ENCODE assay signal across 30 cellular contexts in the genomic region with DNA sequence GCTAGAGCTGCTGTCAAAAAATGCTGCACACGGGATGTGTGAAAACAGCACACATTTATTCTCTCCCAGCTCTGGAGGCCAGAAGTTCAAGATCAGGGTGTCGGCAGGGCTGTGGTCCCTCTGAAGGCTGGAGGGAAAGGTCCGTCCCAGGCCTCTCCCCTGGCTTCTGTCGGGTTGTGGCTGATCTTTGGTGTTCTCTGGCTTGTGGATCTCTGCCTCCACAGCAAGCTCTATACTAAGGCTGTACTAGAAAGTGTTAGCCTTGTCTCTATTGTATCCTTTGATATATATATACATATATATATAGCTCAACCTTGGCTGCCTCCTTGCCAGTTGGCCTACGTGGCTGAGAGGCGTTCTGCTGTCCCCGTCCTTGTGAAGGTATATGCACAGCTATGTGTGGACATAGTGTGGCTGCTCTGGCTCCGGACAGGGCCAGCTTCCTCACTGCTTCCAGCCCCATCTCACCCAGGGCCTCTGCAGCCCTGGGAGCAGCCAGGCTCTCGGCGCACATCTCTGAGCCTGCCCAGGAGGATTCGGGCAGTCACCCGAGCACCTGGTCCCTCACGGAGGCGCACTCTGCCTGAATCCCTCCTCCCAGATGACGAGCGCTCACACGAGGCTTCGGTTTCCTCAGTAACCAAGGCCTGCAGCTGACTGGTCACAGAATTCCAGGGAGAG. TPM values are rescaled to one million over a fixed set of nuclear protein-coding genes. Genes with fewer than 3 reads are reported as not detected.
"Had no signal": no experiment of that assay in that cellular context is flagged by ENCODE, and none has a peak within 500 bp of the region (broad histone marks: within the 10 kb centered on the region; RNA-seq: fewer than 3 reads in every experiment).

No MANE protein-coding gene starts in this region.

- H3K4me1 ChIP-seq: colonic mucosa, esophagus muscularis mucosa, foreskin keratinocyte, gastroesophageal sphincter, parathyroid adenoma, tibial nerve, upper lobe of left lung had no signal

- H3K4me1 Mint-ChIP-seq: neural crest cell; stimulated activated memory B cell treated with anti-CD40 and anti-IgM and Interleukin-4, amounts not matched to agents 10 μg/mL and 1 μg/mL and 100 μg/mL, for 72 hours had no signal

- H3K9me3 Mint-ChIP-seq: dendritic cell treated with granulocyte-macrophage colony-stimulating factor and Interleukin-4, amounts not matched to agents 40 ng/mL and 50 ng/mL, for 4 days; stimulated activated naive CD8-positive, alpha-beta T cell treated with anti-CD3 and anti-CD28 coated beads, Interleukin-15, Interleukin-2, amounts not matched to agents 100 ng/mL and 50 ng/mL, for 24 hours had no signal

- H3K79me2 ChIP-seq: parathyroid adenoma had no signal

- H3K36me3 Mint-ChIP-seq: mesothelial cell of epicardium; stimulated activated memory B cell treated with anti-CD40 and anti-IgM and Interleukin-4, amounts not matched to agents 10 μg/mL and 1 μg/mL and 100 μg/mL, for 72 hours had no signal

- H2AFZ ChIP-seq: parathyroid adenoma had no signal

- H3K27me3 ChIP-seq: colonic mucosa, foreskin keratinocyte, gastroesophageal sphincter, neutrophil, right lobe of liver, tibial nerve had no signal

- H3K4me3 ChIP-seq: colonic mucosa, esophagus muscularis mucosa, gastroesophageal sphincter, heart left ventricle, mucosa of descending colon, right lobe of liver, thoracic aorta, tibial nerve, upper lobe of left lung had no signal

- ATAC-seq: foreskin keratinocyte; gastroesophageal sphincter; heart left ventricle; left lobe of liver; mucosa of descending colon; natural killer cell treated with Interleukin-12 subunit alpha and Interleukin-12 subunit beta and Interleukin-15 and Interleukin-18, amount 100 ng/mL, for 72 hours; right lobe of liver; stimulated activated memory B cell treated with anti-CD40 and anti-IgM and Interleukin-4, amounts not matched to agents 10 μg/mL and 1 μg/mL and 100 μg/mL, for 72 hours had no signal

- H3K9ac ChIP-seq: parathyroid adenoma had no signal

- H3K36me3 ChIP-seq: colonic mucosa, esophagus muscularis mucosa, gastroesophageal sphincter, heart left ventricle, neutrophil, right lobe of liver, thoracic aorta, tibial nerve, upper lobe of left lung had no signal

- H3K27ac ChIP-seq: colonic mucosa, esophagus muscularis mucosa, foreskin keratinocyte, gastroesophageal sphincter, heart left ventricle, neutrophil, parathyroid adenoma, right lobe of liver, thoracic aorta, tibial nerve, upper lobe of left lung had no signal

- H3K27ac Mint-ChIP-seq: dendritic cell treated with granulocyte-macrophage colony-stimulating factor and Interleukin-4, amounts not matched to agents 40 ng/mL and 50 ng/mL, for 4 days; mesothelial cell of epicardium; natural killer cell treated with Interleukin-12 subunit alpha and Interleukin-12 subunit beta and Interleukin-15 and Interleukin-18, amount 100 ng/mL, for 72 hours; progenitor cell of endocrine pancreas; stimulated activated memory B cell treated with anti-CD40 and anti-IgM and Interleukin-4, amounts not matched to agents 10 μg/mL and 1 μg/mL and 100 μg/mL, for 72 hours; stimulated activated naive CD8-positive, alpha-beta T cell treated with anti-CD3 and anti-CD28 coated beads, Interleukin-15, Interleukin-2, amounts not matched to agents 100 ng/mL and 50 ng/mL, for 24 hours had no signal

- H3K9me3 ChIP-seq: colonic mucosa, gastroesophageal sphincter, mucosa of descending colon, neutrophil, right lobe of liver, thoracic aorta had no signal

- DNase-seq: colonic mucosa; effector CD8-positive, alpha-beta T cell; foreskin keratinocyte; hippocampal formation; kidney glomerular epithelial cell; mesenchymal stem cell; mucosa of descending colon; naive B cell; stimulated activated CD4-positive, alpha-beta T cell treated with anti-CD3 and anti-CD28 coated beads, Interleukin-4, amount 100 ng/mL, for 4 hours; upper lobe of left lung had no signal

- H3K4me3 Mint-ChIP-seq: dendritic cell treated with granulocyte-macrophage colony-stimulating factor and Interleukin-4, amounts not matched to agents 40 ng/mL and 50 ng/mL, for 4 days; mesothelial cell of epicardium; naive B cell; natural killer cell treated with Interleukin-12 subunit alpha and Interleukin-12 subunit beta and Interleukin-15 and Interleukin-18, amount 100 ng/mL, for 72 hours; neural crest cell; stimulated activated memory B cell treated with anti-CD40 and anti-IgM and Interleukin-4, amounts not matched to agents 10 μg/mL and 1 μg/mL and 100 μg/mL, for 72 hours; stimulated activated naive CD8-positive, alpha-beta T cell treated with anti-CD3 and anti-CD28 coated beads, Interleukin-15, Interleukin-2, amounts not matched to agents 100 ng/mL and 50 ng/mL, for 24 hours had no signal

RNA-seq across cellular contexts. Expression of a gene that starts 14.9 kb away (rescaled TPM):
- total RNA-seq: endothelial cell of umbilical vein; esophagus muscularis mucosa; fibroblast of lung; gastroesophageal sphincter; mucosa of descending colon; natural killer cell treated with Interleukin-12 subunit alpha and Interleukin-12 subunit beta and Interleukin-15 and Interleukin-18, amount 100 ng/mL, for 72 hours; skeletal muscle tissue; thoracic aorta; tibial nerve had no signal
- polyA plus RNA-seq: fibroblast of lung had no signal

RNA-seq across cellular contexts. Expression of a gene that starts 41.5 kb away (rescaled TPM):
- total RNA-seq: endothelial cell of umbilical vein; foreskin keratinocyte; left lobe of liver; lung microvascular endothelial cell; natural killer cell treated with Interleukin-12 subunit alpha and Interleukin-12 subunit beta and Interleukin-15 and Interleukin-18, amount 100 ng/mL, for 72 hours; skeletal muscle tissue had no signal
- polyA plus RNA-seq: fibroblast of lung had no signal
